2 cellular contexts compared by ENCODE assay signal in genomic region chr12:121209629-121210572, GRCh38.
TF ChIP-seq lines count a peak whose summit lies in the region.

Gene P2RX4, plus strand, starts transcription at chr12:121210129. Its CDS starts 36 bp downstream, at chr12:121210165.

TF ChIP-seq in HCT116, 20 proteins besides CTCF, POLR2A, EP300 and RAD21 (continued from another document):
- peak; percentile 14 for TF ChIP-seq ZBTB33 (IDR thresholded peaks at IDR 0.05; ENCODE audit: extremely low read depth, insufficient replicate concordance, low read length)
- no peak for TF ChIP-seq EZH2 (IDR thresholded peaks at IDR 0.05)
- TF ChIP-seq MAX (IDR thresholded peaks at IDR 0.05), result peak; percentile 76
- TF ChIP-seq SIN3A (IDR thresholded peaks at IDR 0.05; ENCODE audit: low read depth), result peak; percentile 82
- no peak for TF ChIP-seq FOSL1 (IDR thresholded peaks at IDR 0.05; ENCODE audit: low read depth)
- TF ChIP-seq CEBPB (IDR thresholded peaks at IDR 0.05; ENCODE audit: low read depth), result no peak; the same call in 1 of the 2 replicates
- TF ChIP-seq POLR2AphosphoS5 (IDR thresholded peaks at IDR 0.05; ENCODE audit: low read depth, low read length), result peak; percentile 95
- TF ChIP-seq TCF7L2 (IDR thresholded peaks at IDR 0.05; ENCODE audit: borderline replicate concordance, extremely low read depth, insufficient read depth, insufficient read length), result peak; percentile 16

TF ChIP-seq in SK-N-SH, 30 proteins besides CTCF, POLR2A, EP300 and RAD21 (continued from another document):
- TF ChIP-seq REST (IDR thresholded peaks at IDR 0.05; ENCODE audit: low read depth, low read length) (no peak), MEF2A (IDR thresholded peaks at IDR 0.05; ENCODE audit: borderline replicate concordance, low read depth) (no peak), SIN3A (IDR thresholded peaks at IDR 0.05; ENCODE audit: borderline replicate concordance, low read depth, low read length) (0 out of 2 replicates have a peak, but pooled peaks have one; percentile 9), USF2 (IDR thresholded peaks at IDR 0.05; ENCODE audit: borderline replicate concordance, low read depth, low read length) (no peak), NRF1 (IDR thresholded peaks at IDR 0.05; ENCODE audit: low read depth, low read length) (no peak), JUND (IDR thresholded peaks at IDR 0.05) (no peak), FOXJ3 (CRISPR knock-in tag; IDR thresholded peaks at IDR 0.05) (no peak), MAX (IDR thresholded peaks at IDR 0.05; ENCODE audit: low read depth) (peak; percentile 60; the same call in 1 of the 2 replicates), GATA2 (CRISPR knock-in tag; IDR thresholded peaks at IDR 0.05) (no peak), ZBTB33 (IDR thresholded peaks at IDR 0.05; ENCODE audit: borderline replicate concordance, low read depth) (no peak), RCOR1 (IDR thresholded peaks at IDR 0.05; ENCODE audit: low read length) (no peak), TAF1 (IDR thresholded peaks at IDR 0.05; ENCODE audit: borderline replicate concordance, low read depth, low read length) (no peak), ELF1 (IDR thresholded peaks at IDR 0.05) (no peak), RFX5 (IDR thresholded peaks at IDR 0.05; ENCODE audit: low read length) (no peak), EZH2phosphoT487 (IDR thresholded peaks at IDR 0.05; ENCODE audit: borderline replicate concordance, low read depth) (no peak), IRF3 (IDR thresholded peaks at IDR 0.05; ENCODE audit: low read depth, low read length) (no peak), FOSL2 (IDR thresholded peaks at IDR 0.05; ENCODE audit: borderline replicate concordance, low read depth) (no peak), TCF12 (IDR thresholded peaks at IDR 0.05) (no peak), TEAD4 (IDR thresholded peaks at IDR 0.05; ENCODE audit: borderline replicate concordance, insufficient read depth) (no peak), CHD2 (IDR thresholded peaks at IDR 0.05; ENCODE audit: low read length, partially characterized antibody) (no peak), PBX3 (IDR thresholded peaks at IDR 0.05) (no peak), FOXM1 (IDR thresholded peaks at IDR 0.05; ENCODE audit: low read depth) (no peak), MXI1 (IDR thresholded peaks at IDR 0.05; ENCODE audit: low read depth, low read length) (peak; percentile 84), GABPA (IDR thresholded peaks at IDR 0.05; ENCODE audit: low read depth) (no peak), YY1 (IDR thresholded peaks at IDR 0.05; ENCODE audit: low read depth) (peak; percentile 65), POLR2AphosphoS5 (IDR thresholded peaks at IDR 0.05; ENCODE audit: low read depth, low read length) (peak; percentile 81), RXRA (IDR thresholded peaks at IDR 0.05; ENCODE audit: borderline replicate concordance, low read depth) (no peak; the same call in 1 of the 2 replicates)
